In the genomic region with DNA sequence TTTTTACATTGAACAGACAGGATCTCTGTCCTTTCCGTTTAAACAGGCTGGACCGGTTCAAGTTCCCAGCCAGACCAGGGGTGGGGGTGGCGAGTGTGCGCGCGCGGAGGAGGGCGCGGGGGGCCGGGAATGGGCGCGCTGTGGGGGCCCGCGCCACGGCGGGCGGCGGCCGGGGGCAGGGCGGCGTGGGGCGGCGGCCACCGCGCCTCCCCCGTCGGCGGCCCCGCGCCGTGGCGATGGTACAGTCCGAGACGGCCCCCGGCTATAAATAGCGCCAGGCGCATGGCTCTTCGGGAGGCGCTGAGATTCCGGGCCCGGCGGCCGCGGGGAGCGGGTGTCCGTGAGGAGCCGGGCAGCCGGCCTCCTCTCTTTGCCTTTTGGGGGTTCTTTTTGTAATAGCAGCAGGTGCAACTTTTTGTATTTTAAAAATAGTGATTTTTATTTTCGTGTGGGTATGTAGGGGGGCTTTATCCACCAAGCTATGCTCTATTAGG, we compare ENCODE assay signal across 8 cellular contexts. TPM values are rescaled to one million over a fixed set of nuclear protein-coding genes. Genes with fewer than 3 reads are reported as not detected.
DNase-seq lines count a peak whose midpoint lies in the region; ATAC-seq and TF ChIP-seq lines count a peak whose summit lies in the region.

No MANE protein-coding gene starts in this region.

- peaks cover 56% of the 10 kb centered on the region for H3K27me3 Mint-ChIP-seq in HFFc6 (ENCODE audit: insufficient read depth)
- peaks cover 77% of the 10 kb centered on the region for H3K27me3 Mint-ChIP-seq in activated naive CD4-positive, alpha-beta T cell treated with anti-CD3 and anti-CD28 coated beads, Interleukin-2, amount 10 ng/mL, durations not matched to agents 7 days and 5 days

- TF ChIP-seq CTCF in HFFc6 (IDR thresholded peaks at IDR 0.05): no peak
- TF ChIP-seq CTCF in adrenal gland (IDR thresholded peaks at IDR 0.05): no peak
- no peak for TF ChIP-seq CTCF in sigmoid colon (IDR thresholded peaks at IDR 0.05)

- 0 to 1% (median 1%) methylated on average over 15 to 49 of the region's 49 CpGs for WGBS in adrenal gland, 4 donors
- under 1% methylated on average over 49 of the region's 49 CpGs for WGBS in right cardiac atrium
- WGBS in sigmoid colon, 2 donors: 2% methylated on average over 49 of the region's 49 CpGs

- H3K4me1 Mint-ChIP-seq in HFFc6 (ENCODE audit: low read depth): peaks cover 6% of the 10 kb centered on the region
- H3K4me1 Mint-ChIP-seq in activated naive CD4-positive, alpha-beta T cell treated with anti-CD3 and anti-CD28 coated beads, Interleukin-2, amount 10 ng/mL, durations not matched to agents 7 days and 5 days: peaks cover 7% of the 10 kb centered on the region

- ATAC-seq in right cardiac atrium: peak; percentile 79 to 80
- ATAC-seq in GM19023 (IDR thresholded peaks at IDR 0.05; ENCODE audit: unreplicated experiment): no peak
- no peak for ATAC-seq in HG03342 (IDR thresholded peaks at IDR 0.05; ENCODE audit: unreplicated experiment)

- H3K9me3 Mint-ChIP-seq in HFFc6: no peaks in the 10 kb centered on the region; the same call in 1 of the 2 replicates
- H3K9me3 Mint-ChIP-seq in activated naive CD4-positive, alpha-beta T cell treated with anti-CD3 and anti-CD28 coated beads, Interleukin-2, amount 10 ng/mL, durations not matched to agents 7 days and 5 days: no peaks in the 10 kb centered on the region

- CTCF ChIA-PET in activated naive CD4-positive, alpha-beta T cell treated with anti-CD3 and anti-CD28 coated beads, Interleukin-2, amount 10 ng/mL, durations not matched to agents 7 days and 5 days (lab: Charles Lee): no interaction called here

- TF ChIP-seq POLR2A in adrenal gland (IDR thresholded peaks at IDR 0.05) (peak; percentile 70 to 93), sigmoid colon (IDR thresholded peaks at IDR 0.05) (no peak)

- peak; percentile 54 for DNase-seq in ACHN
- peak; percentile 22 for DNase-seq in HFFc6
- DNase-seq in adrenal gland: peak; percentile 42 to 82 (median 61)
- DNase-seq in right cardiac atrium: peak; percentile 58 to 78 (median 77)
- DNase-seq in sigmoid colon: peak; percentile 61
- no peak for DNase-seq in activated naive CD4-positive, alpha-beta T cell treated with anti-CD3 and anti-CD28 coated beads, Interleukin-2, amount 10 ng/mL, durations not matched to agents 7 days and 5 days

- intact Hi-C loops in adrenal gland (cut with DNase I): no loop called here
- intact Hi-C loops in right cardiac atrium (cut with DNase I): no loop called here
- intact Hi-C loops in sigmoid colon (cut with DNase I): no loop called here

- H3K4me3 Mint-ChIP-seq in HFFc6: peak overlapping the region; percentile 90
- H3K4me3 Mint-ChIP-seq in activated naive CD4-positive, alpha-beta T cell treated with anti-CD3 and anti-CD28 coated beads, Interleukin-2, amount 10 ng/mL, durations not matched to agents 7 days and 5 days: no peak overlapping the region

- H3K27ac ChIP-seq in adrenal gland (peak overlapping the region in 2 of 5 donors; percentile 55 to 58), right cardiac atrium (ENCODE audit: low read length) (no peak overlapping the region), sigmoid colon (no peak overlapping the region)

- peaks cover 16% of the 10 kb centered on the region for H3K27me3 ChIP-seq in adrenal gland
- H3K27me3 ChIP-seq in right cardiac atrium (ENCODE audit: control insufficient read depth, insufficient read depth): no peaks in the 10 kb centered on the region
- H3K27me3 ChIP-seq in sigmoid colon: peaks cover 27 to 86% (median 67%) of the 10 kb centered on the region in 3 donors

- no peaks in the 10 kb centered on the region for H3K36me3 Mint-ChIP-seq in HFFc6 (ENCODE audit: low read depth)
- H3K36me3 Mint-ChIP-seq in activated naive CD4-positive, alpha-beta T cell treated with anti-CD3 and anti-CD28 coated beads, Interleukin-2, amount 10 ng/mL, durations not matched to agents 7 days and 5 days: peaks cover 2% of the 10 kb centered on the region

- H3K4me1 ChIP-seq in adrenal gland (replicated peaks in 1 of 2): peaks cover 16 to 24% of the 10 kb centered on the region in 2 donors
- H3K4me1 ChIP-seq in right cardiac atrium (ENCODE audit: control insufficient read depth, insufficient read depth, low read length): peaks cover 2% of the 10 kb centered on the region
- peaks cover 0 to 29% (median 27%) of the 10 kb centered on the region in 4 donors for H3K4me1 ChIP-seq in sigmoid colon

- H3K9me3 ChIP-seq in adrenal gland (replicated peaks in 1 of 3): no peaks in the 10 kb centered on the region
- no peaks in the 10 kb centered on the region for H3K9me3 ChIP-seq in right cardiac atrium (ENCODE audit: control insufficient read depth, low read length)
- H3K9me3 ChIP-seq in sigmoid colon: no peaks in the 10 kb centered on the region

- no peak overlapping the region; the same call in 1 of the 2 replicates for H3K27ac Mint-ChIP-seq in HFFc6
- H3K27ac Mint-ChIP-seq in activated naive CD4-positive, alpha-beta T cell treated with anti-CD3 and anti-CD28 coated beads, Interleukin-2, amount 10 ng/mL, durations not matched to agents 7 days and 5 days: no peak overlapping the region

- no peaks in the 10 kb centered on the region for H3K36me3 ChIP-seq in adrenal gland (replicated peaks in 1 of 2)
- no peaks in the 10 kb centered on the region for H3K36me3 ChIP-seq in sigmoid colon

- no peak for TF ChIP-seq EP300 in sigmoid colon (IDR thresholded peaks at IDR 0.05)

- H3K4me3 ChIP-seq in adrenal gland (peak overlapping the region in 2 of 4 donors; percentile 40 to 60), right cardiac atrium (ENCODE audit: low read length) (peak overlapping the region; percentile 58), sigmoid colon (peak overlapping the region; percentile 23 to 62 (median 50))

- in situ Hi-C loops in ACHN (cut with HindIII; ENCODE audit: low pct_ligation_motif_present, low pct_unique_long_range_greater_than_20kb, low sequenced_read_pairs): no loop called here

RNA-seq across cellular contexts. Expression of gene CELF4, which starts 0.4 kb away (rescaled TPM):
- not detected for total RNA-seq in HFFc6 (2021; fragmentation: NEBNext Ultra II Directional; extraction: Animal tissue kit (Norgen Biotek cat#: 25700))
- total RNA-seq in adrenal gland (10 to 100 TPM in 2 of 8 donors, 1 to 10 TPM in 4, under 1 TPM in 1, not detected in 1; 0.42 to 16.9 (median 1.3) TPM), right cardiac atrium (1 to 10 TPM in 3 of 4 donors, under 1 TPM in 1; 0.85 to 1.4 (median 1.1) TPM), sigmoid colon (1 to 10 TPM in 3 of 4 donors, under 1 TPM in 1; 0.66 to 5.0 (median 3.3) TPM)
- polyA plus RNA-seq in adrenal gland (10 to 100 TPM in 2 of 3 donors, 1 to 10 TPM in 1; 3.9 to 15.1 (median 10.4) TPM), right cardiac atrium (0.79 TPM), sigmoid colon (1 to 10 TPM in 1 of 3 donors, under 1 TPM in 1, not detected in 1; 0.60 to 1.6 TPM)

Comparison
In these comparisons a context has a peak if more than half of its experiments do, and no peak if none do; other contexts are left out.
1. POLR2A ChIP-seq: peak in adrenal gland (2 of 2); none in sigmoid colon (0 of 2).
2. ATAC-seq: peak in right cardiac atrium (2 of 2); none in GM19023 (single experiment) and HG03342 (single experiment).